10 cellular contexts compared by ENCODE assay signal in the genomic region with DNA sequence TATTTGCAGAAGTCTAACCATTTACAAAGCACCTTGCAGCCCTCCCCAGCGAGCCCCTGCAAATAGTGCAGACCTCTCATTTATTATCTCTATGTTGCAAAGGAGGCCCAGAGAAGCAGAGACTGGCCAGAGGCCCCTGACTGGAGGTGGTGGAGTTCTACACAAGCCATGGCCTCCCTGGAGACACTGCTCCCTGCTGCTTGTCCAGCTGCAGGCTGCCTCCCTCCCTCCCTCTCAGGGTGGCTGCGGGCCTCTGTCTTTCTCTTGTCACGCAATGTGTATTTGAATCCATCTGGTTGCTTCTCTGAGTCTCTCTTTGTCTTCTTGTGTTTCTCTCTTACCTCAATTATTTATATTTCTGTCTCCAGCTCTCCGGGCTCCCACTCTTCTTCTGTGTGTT. TPM values are rescaled to one million over a fixed set of nuclear protein-coding genes. Genes with fewer than 3 reads are reported as not detected.
DNase-seq lines count a peak whose midpoint lies in the region; ATAC-seq and TF ChIP-seq lines count a peak whose summit lies in the region.
"Had no signal": no experiment of that assay in that cellular context is flagged by ENCODE, and none has a peak within 500 bp of the region (broad histone marks: within the 10 kb centered on the region; RNA-seq: fewer than 3 reads in every experiment).

No MANE protein-coding gene starts in this region.

- TF ChIP-seq CTCF in osteocyte (IDR thresholded peaks at IDR 0.05) (no peak), Calu3 (IDR thresholded peaks at IDR 0.05; ENCODE audit: unreplicated experiment) (no peak)

- no TSS peak for BruUV-seq in Calu3 (replicated peaks; lab: Mats Ljungman, UMichigan)

- no peaks in the 10 kb centered on the region for H3K9me3 Mint-ChIP-seq in central memory CD8-positive, alpha-beta T cell
- no peaks in the 10 kb centered on the region for H3K9me3 Mint-ChIP-seq in osteocyte (ENCODE audit: unreplicated experiment)
- no peaks in the 10 kb centered on the region for H3K9me3 Mint-ChIP-seq in Calu3 (ENCODE audit: low read depth, unreplicated experiment)

- no peaks in the 10 kb centered on the region for H3K27me3 Mint-ChIP-seq in central memory CD8-positive, alpha-beta T cell
- H3K27me3 Mint-ChIP-seq in osteocyte (ENCODE audit: unreplicated experiment) (no peaks in the 10 kb centered on the region), Calu3 (ENCODE audit: unreplicated experiment) (peaks cover 89% of the 10 kb centered on the region)

- peak overlapping the region; percentile 49 for H3K27ac Mint-ChIP-seq in central memory CD8-positive, alpha-beta T cell (ENCODE audit: low read depth)
- H3K27ac Mint-ChIP-seq in osteocyte (ENCODE audit: unreplicated experiment) (peak overlapping the region; percentile 96), Calu3 (ENCODE audit: unreplicated experiment) (no peak overlapping the region)
- H3K27ac Mint-ChIP-seq: activated T-cell treated with anti-CD3 and anti-CD28 coated beads, Interleukin-2, amount 50 U/mL, for 24 hours had no signal

- CTCF ChIA-PET in Calu3 (lab: Charles Lee) = interaction anchor here (1.1 kb wide), 1 partner anchor 176 kb away, joined by 3 read pairs; no protein-coding TSS in a partner anchor

- DNase-seq in DMS53 (lab: John Stamatoyannopoulos, UW) = peak; percentile 81
- DNase-seq in NCI-H1092 treated with DMSO at 0.1 percent for 48 hours (lab: John Stamatoyannopoulos, UW) = peak; percentile 57
- no peak for DNase-seq in central memory CD8-positive, alpha-beta T cell (ENCODE audit: low spot score in 2 of 2)
- no peak for DNase-seq in osteocyte (ENCODE audit: extremely low spot score, unreplicated experiment)
- DNase-seq in stimulated activated CD4-positive, alpha-beta T cell treated with anti-CD3 and anti-CD28 coated beads, Interleukin-1b, Interleukin-23, amount 100 ng/mL, for 48 hours = no peak
- DNase-seq in Calu3 = no peak
- DNase-seq: activated CD4-positive, alpha-beta T cell treated with anti-CD3 and anti-CD28 coated beads for 1 hour; activated T-cell treated with anti-CD3 and anti-CD28 coated beads, Interleukin-2, amount 50 U/mL, for 24 hours; Caco-2 had no signal

- intact Hi-C loops in Calu3 (cut with micrococcal nuclease; ENCODE audit: unreplicated experiment) = no loop called here

- peaks cover 2% of the 10 kb centered on the region for H3K36me3 Mint-ChIP-seq in central memory CD8-positive, alpha-beta T cell (ENCODE audit: insufficient read depth)
- no peaks in the 10 kb centered on the region for H3K36me3 Mint-ChIP-seq in osteocyte (ENCODE audit: unreplicated experiment)
- no peaks in the 10 kb centered on the region for H3K36me3 Mint-ChIP-seq in Calu3 (ENCODE audit: insufficient read depth, unreplicated experiment)

- H3K4me1 Mint-ChIP-seq in central memory CD8-positive, alpha-beta T cell = peaks cover 80% of the 10 kb centered on the region
- peaks cover 88% of the 10 kb centered on the region for H3K4me1 Mint-ChIP-seq in osteocyte (ENCODE audit: unreplicated experiment)
- H3K4me1 Mint-ChIP-seq in Calu3 (ENCODE audit: low read depth, unreplicated experiment) = no peaks in the 10 kb centered on the region

- no peak overlapping the region for H3K4me3 Mint-ChIP-seq in central memory CD8-positive, alpha-beta T cell
- H3K4me3 Mint-ChIP-seq in osteocyte (ENCODE audit: unreplicated experiment) (peak overlapping the region; percentile 21), Calu3 (ENCODE audit: low read depth, unreplicated experiment) (no peak overlapping the region)
- H3K4me3 Mint-ChIP-seq: activated T-cell treated with anti-CD3 and anti-CD28 coated beads, Interleukin-2, amount 50 U/mL, for 24 hours had no signal

- ATAC-seq in central memory CD8-positive, alpha-beta T cell (replicated peaks; ENCODE audit: extremely low read depth, poor library complexity, severe bottlenecking) = no peak
- ATAC-seq in HG03175 (IDR thresholded peaks at IDR 0.05; ENCODE audit: unreplicated experiment) = no peak

RNA-seq across cellular contexts. Expression of a gene that starts 59.1 kb away (rescaled TPM):
- 22.9 and 25.4 TPM in 2 replicates for total RNA-seq in osteocyte
- 8.1 and 11.5 TPM in 2 replicates for total RNA-seq in Calu3 (2022)

Comparison
In these comparisons a context has a peak if more than half of its experiments do, and no peak if none do; other contexts are left out.
1. DNase-seq: peak in DMS53 (single experiment) and NCI-H1092 treated with DMSO at 0.1 percent for 48 hours (single experiment); none in central memory CD8-positive, alpha-beta T cell (0 of 2), osteocyte (single experiment), stimulated activated CD4-positive, alpha-beta T cell treated with anti-CD3 and anti-CD28 coated beads, Interleukin-1b, Interleukin-23, amount 100 ng/mL, for 48 hours (single experiment) and Calu3 (single experiment).